Comparison of ENCODE assay signal across 1 cellular context in the genomic region with DNA sequence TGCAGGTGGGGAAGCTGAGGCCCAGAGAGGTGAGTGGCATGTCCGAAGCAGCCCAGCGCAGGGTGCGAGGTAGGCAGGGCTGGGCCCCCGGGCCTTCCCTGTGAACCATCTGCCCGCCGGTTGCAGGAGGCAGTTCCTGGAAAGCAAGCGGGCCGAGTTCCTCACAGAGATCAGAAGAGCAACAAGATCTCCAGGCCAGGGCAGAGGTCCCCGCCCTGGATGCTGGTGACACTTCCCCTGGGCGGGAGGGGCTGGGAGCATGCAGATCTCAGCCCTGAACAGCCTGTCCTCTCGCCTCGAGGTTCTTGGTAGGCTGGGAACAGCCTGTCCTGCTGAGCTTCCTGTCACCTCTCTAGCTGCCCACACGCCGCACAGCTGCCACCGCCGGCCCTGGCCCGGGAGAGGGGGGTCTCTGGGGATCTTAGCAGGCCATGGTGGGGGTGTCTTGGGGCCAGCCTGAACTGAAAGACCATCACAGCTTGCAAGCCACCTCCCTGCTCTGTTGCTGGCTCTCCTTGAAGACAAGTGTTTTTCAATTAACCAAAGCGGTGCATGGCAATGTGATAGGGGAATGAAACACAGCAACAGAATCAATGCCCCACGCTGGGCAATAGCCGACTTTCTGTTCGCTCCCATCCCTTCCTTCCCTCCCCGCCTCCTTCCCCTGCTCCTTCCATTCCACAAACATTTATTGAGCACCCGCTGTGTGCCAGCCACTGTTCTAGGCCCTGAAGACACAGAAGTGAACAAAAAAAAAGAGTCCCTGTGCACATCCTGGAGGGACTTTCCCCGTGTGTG.
TF ChIP-seq lines count a peak whose summit lies in the region.

No MANE protein-coding gene starts in this region.

TF ChIP-seq in HCT116, 20 proteins besides CTCF, POLR2A, EP300 and RAD21:
- TF ChIP-seq, protein P1, sequence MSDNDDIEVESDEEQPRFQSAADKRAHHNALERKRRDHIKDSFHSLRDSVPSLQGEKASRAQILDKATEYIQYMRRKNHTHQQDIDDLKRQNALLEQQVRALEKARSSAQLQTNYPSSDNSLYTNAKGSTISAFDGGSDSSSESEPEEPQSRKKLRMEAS (IDR thresholded peaks at IDR 0.05): no peak
- TF ChIP-seq ZFX (IDR thresholded peaks at IDR 0.05): no peak
- TF ChIP-seq CBX3 (IDR thresholded peaks at IDR 0.05; ENCODE audit: low read depth): no peak
- no peak for TF ChIP-seq POLR2AphosphoS5 (IDR thresholded peaks at IDR 0.05; ENCODE audit: low read depth, low read length)
